ENCODE assay signal across 21 cellular contexts in the genomic region with DNA sequence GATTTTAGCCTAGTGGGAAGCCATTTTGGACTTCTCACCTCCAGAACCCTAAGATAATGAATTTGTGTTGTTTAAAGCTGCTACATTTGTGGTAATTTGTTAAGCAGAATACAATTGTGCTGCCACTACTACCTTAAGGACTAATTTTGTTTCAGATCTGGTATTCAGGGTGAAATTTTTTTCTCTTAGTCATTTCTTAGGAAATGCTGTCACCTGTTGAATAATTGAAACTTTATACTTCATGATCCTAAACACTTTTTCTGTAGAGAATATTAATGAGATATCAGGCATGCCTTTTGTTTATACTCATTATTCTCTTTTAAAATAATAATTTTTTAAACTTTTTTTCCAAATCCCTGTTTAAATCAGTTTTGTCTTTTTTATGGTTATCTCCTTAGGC.
"Had no signal": no experiment of that assay in that cellular context is flagged by ENCODE, and none has a peak within 500 bp of the region (broad histone marks: within the 10 kb centered on the region; RNA-seq: fewer than 3 reads in every experiment).

No MANE protein-coding gene starts in this region.

- H2AFZ ChIP-seq: parathyroid adenoma had no signal

- H3K4me3 ChIP-seq: gastroesophageal sphincter, mucosa of descending colon, SK-N-MC, tibial nerve had no signal

- H3K9me3 Mint-ChIP-seq: activated T-helper 2 cell treated with anti-CD3 and anti-CD28 coated beads, Interferon-gamma antibody, Interleukin-2, Interleukin-4, amounts not matched to agents 10 μg/mL and 5 μg/mL and 100 μg/mL, durations not matched to agents 14 hours and 24 hours and 36 hours had no signal

- ATAC-seq: effector memory CD8-positive, alpha-beta T cell; gastroesophageal sphincter; mucosa of descending colon; naive thymus-derived CD4-positive, alpha-beta T cell had no signal

- H3K36me3 ChIP-seq: gastroesophageal sphincter, neutrophil, tibial nerve had no signal

- H3K4me1 ChIP-seq: parathyroid adenoma, tibial nerve had no signal

- H3K9me3 ChIP-seq: gastroesophageal sphincter, mucosa of descending colon, neutrophil, tibial nerve had no signal

- H3K79me2 ChIP-seq: parathyroid adenoma had no signal

- DNase-seq: activated CD4-positive, alpha-beta T cell treated with anti-CD3 and anti-CD28 coated beads for 1 hour; activated CD4-positive, alpha-beta T cell treated with anti-CD3 and anti-CD28 coated beads, Interleukin-2, amount 50 U/mL, for 4 hours; activated naive CD4-positive, alpha-beta T cell treated with anti-CD3 and anti-CD28 coated beads, Interleukin-2, amount 10 ng/mL, durations not matched to agents 7 days and 5 days; caudate nucleus; effector memory CD8-positive, alpha-beta T cell; mucosa of descending colon; naive thymus-derived CD4-positive, alpha-beta T cell; retina; stimulated activated CD4-positive, alpha-beta T cell treated with anti-CD3 and anti-CD28 coated beads, Interleukin-15, amount 100 ng/mL, for 24 hours; stimulated activated CD4-positive, alpha-beta T cell treated with anti-CD3 and anti-CD28 coated beads, Interleukin-4, amount 100 ng/mL, for 1 hour; stimulated activated naive CD4-positive, alpha-beta T cell treated with Interleukin-2 at 50 U/mL for 16 hours; substantia nigra; T-helper 1 cell; T1000 had no signal

- H3K27ac Mint-ChIP-seq: activated naive CD4-positive, alpha-beta T cell treated with anti-CD3 and anti-CD28 coated beads, Interleukin-2, amount 10 ng/mL, durations not matched to agents 7 days and 5 days; activated T-helper 2 cell treated with anti-CD3 and anti-CD28 coated beads, Interferon-gamma antibody, Interleukin-2, Interleukin-4, amounts not matched to agents 10 μg/mL and 5 μg/mL and 100 μg/mL, durations not matched to agents 14 hours and 24 hours and 36 hours; effector memory CD8-positive, alpha-beta T cell; naive thymus-derived CD4-positive, alpha-beta T cell had no signal

- H3K27me3 ChIP-seq: gastroesophageal sphincter, neutrophil, tibial nerve had no signal

- H3K4me1 Mint-ChIP-seq: activated naive CD4-positive, alpha-beta T cell treated with anti-CD3 and anti-CD28 coated beads, Interleukin-2, amount 10 ng/mL, durations not matched to agents 7 days and 5 days had no signal

- H3K27ac ChIP-seq: gastroesophageal sphincter, neutrophil, parathyroid adenoma, SK-N-MC, tibial nerve, VCaP had no signal

- H3K27me3 Mint-ChIP-seq: activated naive CD4-positive, alpha-beta T cell treated with anti-CD3 and anti-CD28 coated beads, Interleukin-2, amount 10 ng/mL, durations not matched to agents 7 days and 5 days; effector memory CD8-positive, alpha-beta T cell had no signal

- H3K4me3 Mint-ChIP-seq: activated naive CD4-positive, alpha-beta T cell treated with anti-CD3 and anti-CD28 coated beads, Interleukin-2, amount 10 ng/mL, durations not matched to agents 7 days and 5 days; effector memory CD8-positive, alpha-beta T cell; naive thymus-derived CD4-positive, alpha-beta T cell had no signal

- H3K36me3 Mint-ChIP-seq: activated naive CD4-positive, alpha-beta T cell treated with anti-CD3 and anti-CD28 coated beads, Interleukin-2, amount 10 ng/mL, durations not matched to agents 7 days and 5 days; naive thymus-derived CD4-positive, alpha-beta T cell had no signal
